In the genomic region with DNA sequence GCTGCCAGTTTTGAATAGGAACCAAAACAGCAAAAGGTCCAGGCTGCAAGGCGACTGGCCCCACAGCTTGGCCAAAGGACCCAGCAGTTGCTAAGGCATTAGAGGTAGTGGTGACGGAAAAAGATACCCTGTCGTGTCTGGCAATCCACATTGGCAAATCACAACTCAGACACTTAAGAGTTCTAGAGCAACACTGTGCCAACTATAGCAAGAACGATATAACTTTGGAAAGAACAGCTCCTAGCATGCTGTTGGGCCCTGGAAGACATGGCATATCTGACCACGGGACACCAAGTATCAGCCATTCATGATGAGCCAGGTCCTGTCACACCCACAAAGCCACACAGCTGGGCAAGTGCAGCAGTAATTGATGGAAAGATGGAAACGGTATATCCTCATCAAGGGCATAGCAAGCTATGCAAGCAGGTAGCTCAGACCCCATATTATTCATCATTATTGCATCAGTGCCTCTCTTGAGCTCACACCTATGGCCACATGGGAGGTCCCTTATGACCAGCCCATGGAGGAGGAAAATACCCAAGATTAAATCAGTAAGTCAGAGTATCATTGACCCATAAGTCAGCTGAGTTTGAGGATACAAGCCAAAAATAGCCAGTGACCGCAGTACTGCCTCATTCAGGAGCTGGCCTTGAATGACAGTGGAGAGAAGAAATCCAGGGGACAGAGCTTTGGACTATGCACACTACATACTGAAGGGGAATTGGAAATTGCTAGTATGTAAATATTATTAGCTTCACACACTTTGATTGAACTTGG, we compare ENCODE assay signal across 20 cellular contexts.
DNase-seq lines count a peak whose midpoint lies in the region; ATAC-seq and TF ChIP-seq lines count a peak whose summit lies in the region.
"Had no signal": no experiment of that assay in that cellular context is flagged by ENCODE, and none has a peak within 500 bp of the region (broad histone marks: within the 10 kb centered on the region; RNA-seq: fewer than 3 reads in every experiment).

No MANE protein-coding gene starts in this region.

- peaks cover 7% of the 10 kb centered on the region for H3K4me1 Mint-ChIP-seq in endodermal cell

- no peak overlapping the region for H3K4me3 ChIP-seq in heart left ventricle
- no peak overlapping the region for H3K4me3 ChIP-seq in endodermal cell (ENCODE audit: low read length)
- H3K4me3 ChIP-seq in mesendoderm (ENCODE audit: low read length), result no peak overlapping the region
- H3K4me3 ChIP-seq: GM23248 had no signal

- H3K79me2 ChIP-seq in mesendoderm (ENCODE audit: control insufficient read depth, insufficient read depth, low read length), result no peaks in the 10 kb centered on the region

- peak overlapping the region; percentile 48 for H3K23ac ChIP-seq in mesendoderm (ENCODE audit: low read length)

- no peaks in the 10 kb centered on the region for H3K36me3 ChIP-seq in heart left ventricle
- no peaks in the 10 kb centered on the region for H3K36me3 ChIP-seq in endodermal cell (ENCODE audit: control insufficient read depth, insufficient read depth, low read length)
- H3K36me3 ChIP-seq in mesendoderm (ENCODE audit: control insufficient read depth, insufficient read depth, low read length), result no peaks in the 10 kb centered on the region

- TF ChIP-seq POLR2A in heart left ventricle (IDR thresholded peaks at IDR 0.05), result no peak

- TF ChIP-seq CTCF in heart left ventricle (IDR thresholded peaks at IDR 0.05) (no peak), endodermal cell (conservative IDR thresholded peaks at IDR 0.05) (no peak)

- no peak overlapping the region for H2BK5ac ChIP-seq in mesendoderm (ENCODE audit: low read length)

- no peak overlapping the region for H4K8ac ChIP-seq in mesendoderm (ENCODE audit: low read depth, low read length)

- H3K4ac ChIP-seq in mesendoderm (ENCODE audit: low read depth, low read length), result no peak overlapping the region

- H3K56ac ChIP-seq in mesendoderm (ENCODE audit: low read length), result no peak overlapping the region

- no peak overlapping the region for H2AK5ac ChIP-seq in mesendoderm (ENCODE audit: low read length)

- no peaks in the 10 kb centered on the region for H3K79me1 ChIP-seq in mesendoderm (ENCODE audit: low read length)

- H3K27me3 ChIP-seq in heart left ventricle, result no peaks in the 10 kb centered on the region
- no peaks in the 10 kb centered on the region for H3K27me3 ChIP-seq in endodermal cell (ENCODE audit: control insufficient read depth, insufficient read depth, low read length, poor library complexity, severe bottlenecking)
- no peaks in the 10 kb centered on the region for H3K27me3 ChIP-seq in mesendoderm (ENCODE audit: insufficient read depth, low read length, poor library complexity)

- DNase-seq in heart left ventricle (no peak), cardiac septum (ENCODE audit: low spot score) (no peak), endodermal cell (peak; percentile 23), mesendoderm (no peak), putamen (ENCODE audit: low spot score) (no peak), NCI-H510A treated with DMSO at 0.1 percent for 48 hours (lab: John Stamatoyannopoulos, UW) (no peak)
- DNase-seq: AML-193, C1 segment of cervical spinal cord, DMS53, GM23248, HCEC 1CT, NCI-H1105, NCI-H146, NCI-H2029, NCI-H226, NCI-H82, OCI-M1, SHP77 had no signal

- 57 to 62% (median 61%) methylated on average over 7 of the region's 7 CpGs for WGBS in heart left ventricle, 4 donors
- 95% methylated on average over 6 to 7 of the region's 7 CpGs for WGBS in endodermal cell (ENCODE audit: insufficient coverage in 1 of 2, insufficient read length in 1 of 2), 2 experiments
- WGBS in mesendoderm (ENCODE audit: extremely low coverage, insufficient coverage, low lambda C conversion rate), result no CpG with 5 or more reads among the region's 7 CpGs

- H3K4me3 Mint-ChIP-seq in endodermal cell, result no peak overlapping the region

- H3K4me1 ChIP-seq in heart left ventricle (peaks cover 0 to 8% (median 0%) of the 10 kb centered on the region in 12 donors), endodermal cell (ENCODE audit: control insufficient read depth, insufficient read depth, low read length) (peaks cover 2% of the 10 kb centered on the region), mesendoderm (ENCODE audit: control insufficient read depth, low read depth, low read length) (peaks cover 3% of the 10 kb centered on the region)

- H3K27me3 Mint-ChIP-seq in endodermal cell (ENCODE audit: insufficient read depth), result peaks cover 13% of the 10 kb centered on the region

- no peak overlapping the region for H3K9ac ChIP-seq in endodermal cell (ENCODE audit: extremely low read depth, low read length, poor library complexity, severe bottlenecking)
- no peak overlapping the region for H3K9ac ChIP-seq in mesendoderm (ENCODE audit: low read length)
- H3K9ac ChIP-seq: GM23248 had no signal

- no peaks in the 10 kb centered on the region for H3K36me3 Mint-ChIP-seq in endodermal cell (ENCODE audit: low read depth)

- peaks cover 2% of the 10 kb centered on the region for H3K9me3 Mint-ChIP-seq in endodermal cell

- H2BK120ac ChIP-seq in mesendoderm (ENCODE audit: low read depth, low read length), result no peak overlapping the region

- H4K5ac ChIP-seq in mesendoderm (ENCODE audit: low read length), result no peak overlapping the region

- H3K9me3 ChIP-seq in heart left ventricle (no peaks in the 10 kb centered on the region), endodermal cell (ENCODE audit: control insufficient read depth, low read length) (no peaks in the 10 kb centered on the region)

- H3K27ac Mint-ChIP-seq in endodermal cell, result no peak overlapping the region

- no peak overlapping the region for H3K27ac ChIP-seq in heart left ventricle
- no peak overlapping the region for H3K27ac ChIP-seq in endodermal cell (ENCODE audit: low read depth, low read length)
- no peak overlapping the region for H3K27ac ChIP-seq in mesendoderm (ENCODE audit: low read depth, low read length)
- H3K27ac ChIP-seq: GM23248 had no signal

- H2BK15ac ChIP-seq in mesendoderm (replicated peaks; ENCODE audit: low read depth), result no peak overlapping the region

- intact Hi-C loops in heart left ventricle (cut with DNase I), result loop anchor here in 5 of 10 donors (5.0 to 10.0 kb wide), 5 partner anchors 787 to 1097 kb away; no protein-coding TSS in a partner anchor
- intact Hi-C loops in cardiac septum (cut with DNase I), result no loop called here

- no peak overlapping the region for H3K18ac ChIP-seq in mesendoderm (ENCODE audit: low read length)

- ATAC-seq in heart left ventricle (peak in 3 of 4 donors; percentile 53 to 54 (median 53)), GM18511 (IDR thresholded peaks at IDR 0.05; ENCODE audit: unreplicated experiment) (no peak), HG03135 (IDR thresholded peaks at IDR 0.05; ENCODE audit: unreplicated experiment) (no peak)

- H3K4me2 ChIP-seq in mesendoderm (ENCODE audit: low read length), result no peak overlapping the region

Comparison
In these comparisons a context has a peak if more than half of its experiments do, and no peak if none do; other contexts are left out.
1. ATAC-seq: peak in heart left ventricle (3 of 4); none in GM18511 (single experiment) and HG03135 (single experiment).